Comparison of ENCODE assay signal across 16 cellular contexts in genomic region chr9:93057024-93057702, GRCh38. TPM values are rescaled to one million over a fixed set of nuclear protein-coding genes. Genes with fewer than 3 reads are reported as not detected.
DNase-seq lines count a peak whose midpoint lies in the region; ATAC-seq, FAIRE-seq and TF ChIP-seq lines count a peak whose summit lies in the region.
"Had no signal": no experiment of that assay in that cellular context is flagged by ENCODE, and none has a peak within 500 bp of the region (broad histone marks: within the 10 kb centered on the region; RNA-seq: fewer than 3 reads in every experiment).

No MANE protein-coding gene starts in this region.

- intact Hi-C loops in activated CD8-positive, alpha-beta T cell treated with anti-CD3 and anti-CD28 coated beads for 36 hours (cut with micrococcal nuclease) = loop anchor here (10.0 kb wide), 1 partner anchor 942 kb away; the partner anchor contains the start of gene SPTLC1
- intact Hi-C loops in ascending aorta (cut with DNase I) = loop anchor here (5.0 kb wide), 1 partner anchor 55 kb away; no protein-coding TSS in a partner anchor
- intact Hi-C loops in ovary (cut with DNase I) = loop anchor here in 2 of 4 donors (5.0 kb wide), 2 partner anchors 35 to 40 kb away; partner anchors contain the start of gene CARD19 (in 1 of the 2)

- H3K9me3 ChIP-seq in ascending aorta (no peaks in the 10 kb centered on the region), ovary (no peaks in the 10 kb centered on the region)

- H3K27ac ChIP-seq in GM23338 (ENCODE audit: low read depth) = no peak overlapping the region
- peak overlapping the region; percentile 90 to 92 for H3K27ac ChIP-seq in ascending aorta
- peak overlapping the region; percentile 6 to 87 for H3K27ac ChIP-seq in ovary
- H3K27ac ChIP-seq: brain microvascular endothelial cell had no signal

- TF ChIP-seq EP300 in ovary (IDR thresholded peaks at IDR 0.05) = no peak

- H3K4me1 ChIP-seq in GM23338 (ENCODE audit: insufficient read depth) (peaks cover 37% of the 10 kb centered on the region), ascending aorta (peaks cover 30 to 63% of the 10 kb centered on the region in 2 donors), ovary (ENCODE audit: insufficient read depth) (peaks cover 50% of the 10 kb centered on the region)

- H3K36me3 Mint-ChIP-seq in activated CD8-positive, alpha-beta T cell treated with anti-CD3 and anti-CD28 coated beads, Interleukin-2, amount 10 ng/mL, durations not matched to agents 7 days and 5 days (ENCODE audit: low read depth) = peaks cover 11% of the 10 kb centered on the region
- H3K36me3 Mint-ChIP-seq in activated CD8-positive, alpha-beta T cell treated with anti-CD3 and anti-CD28 coated beads for 36 hours (ENCODE audit: low read depth) = no peaks in the 10 kb centered on the region
- H3K36me3 Mint-ChIP-seq in GM23338 (ENCODE audit: low read depth) = no peaks in the 10 kb centered on the region

- CTCF ChIA-PET in activated CD8-positive, alpha-beta T cell treated with anti-CD3 and anti-CD28 coated beads, Interleukin-2, amount 10 ng/mL, durations not matched to agents 7 days and 5 days (lab: Charles Lee) = interaction anchor here (0.8 to 2.1 kb wide), 3 partner anchors 28 to 53 kb away, joined by 3 to 8 read pairs (median 8); no protein-coding TSS in a partner anchor
- CTCF ChIA-PET in activated CD8-positive, alpha-beta T cell treated with anti-CD3 and anti-CD28 coated beads for 36 hours (lab: Charles Lee) = interaction anchor here (0.8 to 1.1 kb wide), 3 partner anchors 9 to 54 kb away, joined by 3 read pairs; no protein-coding TSS in a partner anchor

- no peak for TF ChIP-seq POLR2A in ovary (IDR thresholded peaks at IDR 0.05)

- POLR2A ChIA-PET in activated CD8-positive, alpha-beta T cell treated with anti-CD3 and anti-CD28 coated beads, Interleukin-2, amount 10 ng/mL, durations not matched to agents 7 days and 5 days (lab: Charles Lee) = interaction anchor here (0.7 kb wide), 1 partner anchor 10 kb away, joined by 3 read pairs; no protein-coding TSS in a partner anchor
- POLR2A ChIA-PET in activated CD8-positive, alpha-beta T cell treated with anti-CD3 and anti-CD28 coated beads for 36 hours (lab: Charles Lee) = interaction anchor here (1.0 kb wide), 2 partner anchors 11 to 37 kb away, joined by 3 to 4 read pairs; no protein-coding TSS in a partner anchor

- TF ChIP-seq CTCF in activated CD8-positive, alpha-beta T cell treated with anti-CD3 and anti-CD28 coated beads for 36 hours (IDR thresholded peaks at IDR 0.05) = no peak
- TF ChIP-seq CTCF in GM23338 (conservative IDR thresholded peaks at IDR 0.05; ENCODE audit: low read depth in 2 of 2) = no peak
- TF ChIP-seq CTCF in ascending aorta (IDR thresholded peaks at IDR 0.05) = no peak
- no peak for TF ChIP-seq CTCF in ovary (IDR thresholded peaks at IDR 0.05)

- peak overlapping the region; percentile 82 for H3K27ac Mint-ChIP-seq in activated CD8-positive, alpha-beta T cell treated with anti-CD3 and anti-CD28 coated beads, Interleukin-2, amount 10 ng/mL, durations not matched to agents 7 days and 5 days
- no peak overlapping the region for H3K27ac Mint-ChIP-seq in activated CD8-positive, alpha-beta T cell treated with anti-CD3 and anti-CD28 coated beads for 36 hours
- no peak overlapping the region for H3K27ac Mint-ChIP-seq in GM23338

- FAIRE-seq in frontal cortex (lab: Jason Lieb, UNC) = no peak

- WGBS in ovary, 3 donors = 62 to 69% (median 68%) methylated on average over 9 of the region's 9 CpGs

- no peak for DNase-seq in activated CD8-positive, alpha-beta T cell treated with anti-CD3 and anti-CD28 coated beads, Interleukin-2, amount 10 ng/mL, durations not matched to agents 7 days and 5 days
- no peak for DNase-seq in activated CD8-positive, alpha-beta T cell treated with anti-CD3 and anti-CD28 coated beads for 36 hours
- DNase-seq in GM23338 (ENCODE audit: low spot score) (peak; percentile 41), ascending aorta (ENCODE audit: low spot score in 2 of 2) (peak in 1 of 2 donors; percentile 57), ovary (peak in 4 of 5 donors; percentile 52 to 62 (median 60)), frontal cortex (ENCODE audit: low spot score in 2 of 2) (no peak)
- no peak for DNase-seq in stimulated activated CD4-positive, alpha-beta T cell treated with anti-CD3 and anti-CD28 coated beads, Interleukin-2, amount 100 ng/mL, for 48 hours
- DNase-seq: activated gamma-delta T cell; brain microvascular endothelial cell; DMS79 treated with DMSO at 0.1 percent for 48 hours; hypothalamus; NCI-H187 treated with DMSO at 0.1 percent for 48 hours; NCI-H524 treated with DMSO at 0.1 percent for 48 hours; stimulated activated naive CD4-positive, alpha-beta T cell treated with Interleukin-2 at 50 U/mL for 16 hours had no signal

- 0 out of 2 replicates have a peak overlapping the region, but pooled peaks have one; percentile 32 for H3K4me2 ChIP-seq in GM23338

- ATAC-seq in activated CD8-positive, alpha-beta T cell treated with anti-CD3 and anti-CD28 coated beads, Interleukin-2, amount 10 ng/mL, durations not matched to agents 7 days and 5 days = no peak
- ATAC-seq in activated CD8-positive, alpha-beta T cell treated with anti-CD3 and anti-CD28 coated beads for 36 hours = no peak
- peak; percentile 33 for ATAC-seq in GM23338
- no peak for ATAC-seq in HG02642 (IDR thresholded peaks at IDR 0.05; ENCODE audit: poor library complexity, unreplicated experiment)

- H3K27me3 Mint-ChIP-seq in activated CD8-positive, alpha-beta T cell treated with anti-CD3 and anti-CD28 coated beads, Interleukin-2, amount 10 ng/mL, durations not matched to agents 7 days and 5 days (ENCODE audit: low read depth) = no peaks in the 10 kb centered on the region
- H3K27me3 Mint-ChIP-seq in activated CD8-positive, alpha-beta T cell treated with anti-CD3 and anti-CD28 coated beads for 36 hours = no peaks in the 10 kb centered on the region
- peaks cover 13% of the 10 kb centered on the region for H3K27me3 Mint-ChIP-seq in GM23338 (ENCODE audit: insufficient read depth, low read depth, poor library complexity)

- H3K4me3 ChIP-seq in GM23338 (no peak overlapping the region), ascending aorta (no peak overlapping the region), ovary (no peak overlapping the region)

- H3F3A ChIP-seq in GM23338 (replicated peaks; ENCODE audit: low read depth) = 0 out of 2 replicates have a peak, but pooled peaks cover 5% of the 10 kb centered on the region

- H3K27me3 ChIP-seq in GM23338 (ENCODE audit: insufficient read depth) (peaks cover 4% of the 10 kb centered on the region), ascending aorta (no peaks in the 10 kb centered on the region), ovary (no peaks in the 10 kb centered on the region)
- H3K27me3 ChIP-seq: brain microvascular endothelial cell had no signal

- H3K9me3 Mint-ChIP-seq in activated CD8-positive, alpha-beta T cell treated with anti-CD3 and anti-CD28 coated beads, Interleukin-2, amount 10 ng/mL, durations not matched to agents 7 days and 5 days (ENCODE audit: insufficient read depth) = no peaks in the 10 kb centered on the region
- H3K9me3 Mint-ChIP-seq in activated CD8-positive, alpha-beta T cell treated with anti-CD3 and anti-CD28 coated beads for 36 hours = no peaks in the 10 kb centered on the region
- no peaks in the 10 kb centered on the region for H3K9me3 Mint-ChIP-seq in GM23338

- no peaks in the 10 kb centered on the region for H3K36me3 ChIP-seq in GM23338 (ENCODE audit: insufficient read depth)
- H3K36me3 ChIP-seq in ascending aorta = no peaks in the 10 kb centered on the region
- H3K36me3 ChIP-seq in ovary = no peaks in the 10 kb centered on the region
- H3K36me3 ChIP-seq: brain microvascular endothelial cell had no signal

- no peak overlapping the region for H3K4me3 Mint-ChIP-seq in activated CD8-positive, alpha-beta T cell treated with anti-CD3 and anti-CD28 coated beads, Interleukin-2, amount 10 ng/mL, durations not matched to agents 7 days and 5 days
- H3K4me3 Mint-ChIP-seq in activated CD8-positive, alpha-beta T cell treated with anti-CD3 and anti-CD28 coated beads for 36 hours = no peak overlapping the region
- no peak overlapping the region for H3K4me3 Mint-ChIP-seq in GM23338

- H4K20me1 ChIP-seq in GM23338 (replicated peaks; ENCODE audit: insufficient read depth) = no peaks in the 10 kb centered on the region

- H3K79me2 ChIP-seq in GM23338 (replicated peaks; ENCODE audit: insufficient read depth) = no peaks in the 10 kb centered on the region

- no peak overlapping the region for H2AFZ ChIP-seq in GM23338

- peaks cover 61% of the 10 kb centered on the region for H3K4me1 Mint-ChIP-seq in activated CD8-positive, alpha-beta T cell treated with anti-CD3 and anti-CD28 coated beads, Interleukin-2, amount 10 ng/mL, durations not matched to agents 7 days and 5 days (ENCODE audit: low read depth)
- H3K4me1 Mint-ChIP-seq in activated CD8-positive, alpha-beta T cell treated with anti-CD3 and anti-CD28 coated beads for 36 hours (ENCODE audit: low read depth) = peaks cover 46% of the 10 kb centered on the region
- peaks cover 38% of the 10 kb centered on the region for H3K4me1 Mint-ChIP-seq in GM23338

- no peaks in the 10 kb centered on the region for H3K9me2 ChIP-seq in GM23338 (ENCODE audit: insufficient read depth)

RNA-seq across cellular contexts. Expression of gene SUSD3, which starts 1.3 kb away (rescaled TPM):
- 10 to 100 TPM; 57.9 to 59.6 TPM for total RNA-seq in activated CD8-positive, alpha-beta T cell treated with anti-CD3 and anti-CD28 coated beads, Interleukin-2, amount 10 ng/mL, durations not matched to agents 7 days and 5 days
- 10 to 100 TPM; 34.6 to 36.7 TPM for total RNA-seq in activated CD8-positive, alpha-beta T cell treated with anti-CD3 and anti-CD28 coated beads for 36 hours
- 13.5 and 20.1 TPM in 2 replicates for total RNA-seq in GM23338 (2014; rRNA removed; shearing (Covaris generic))
- polyA plus RNA-seq in GM23338 (2016; fragmentation: Nextera tagmentation; extraction: Ambion mirVana) = 6.9 and 8.3 TPM in 2 replicates
- not detected for total RNA-seq in ascending aorta
- 10 to 100 TPM; 30.5 to 66.1 (median 42.4) TPM for total RNA-seq in ovary
- polyA plus RNA-seq in ovary = 10 to 100 TPM in 1 of 2 donors, 1 to 10 TPM in 1; 9.6 to 42.5 TPM
- 0.41 TPM for total RNA-seq in frontal cortex
- polyA plus RNA-seq: neural cell had no signal

RNA-seq across cellular contexts. Expression of gene CARD19, which starts 38.9 kb away (rescaled TPM):
- total RNA-seq in activated CD8-positive, alpha-beta T cell treated with anti-CD3 and anti-CD28 coated beads, Interleukin-2, amount 10 ng/mL, durations not matched to agents 7 days and 5 days = 10 to 100 TPM; 51.7 to 55.4 TPM
- 10 to 100 TPM; 42.9 to 43.4 TPM for total RNA-seq in activated CD8-positive, alpha-beta T cell treated with anti-CD3 and anti-CD28 coated beads for 36 hours
- 24.7 and 36.8 TPM in 2 replicates for total RNA-seq in GM23338 (2014; rRNA removed; shearing (Covaris generic))
- 48.3 and 48.9 TPM in 2 replicates for polyA plus RNA-seq in GM23338 (2016; fragmentation: Nextera tagmentation; extraction: Ambion mirVana)
- total RNA-seq in ascending aorta = 212 TPM
- total RNA-seq in ovary = 10 to 100 TPM; 34.0 to 50.0 (median 44.7) TPM
- 10 to 100 TPM in 1 of 2 donors, 1 to 10 TPM in 1; 5.0 to 67.6 TPM for polyA plus RNA-seq in ovary
- 14.3 TPM for total RNA-seq in frontal cortex

Comparison
In these comparisons a context has a peak if more than half of its experiments do, and no peak if none do; other contexts are left out.
1. DNase-seq: peak in GM23338 (single experiment) and ovary (4 of 5); none in activated CD8-positive, alpha-beta T cell treated with anti-CD3 and anti-CD28 coated beads, Interleukin-2, amount 10 ng/mL, durations not matched to agents 7 days and 5 days (single experiment), activated CD8-positive, alpha-beta T cell treated with anti-CD3 and anti-CD28 coated beads for 36 hours (single experiment), frontal cortex (0 of 2) and stimulated activated CD4-positive, alpha-beta T cell treated with anti-CD3 and anti-CD28 coated beads, Interleukin-2, amount 100 ng/mL, for 48 hours (0 of 2).
2. RNA of gene SUSD3, which starts 1.3 kb away (total RNA-seq): 57.9 to 59.6 TPM in activated CD8-positive, alpha-beta T cell treated with anti-CD3 and anti-CD28 coated beads, Interleukin-2, amount 10 ng/mL, durations not matched to agents 7 days and 5 days, 30.5 to 66.1 TPM in ovary, 34.6 to 36.7 TPM in activated CD8-positive, alpha-beta T cell treated with anti-CD3 and anti-CD28 coated beads for 36 hours and 13.5 to 20.1 TPM in GM23338; 0.41 TPM in frontal cortex (single experiment) and not detected in ascending aorta (single experiment); every median in the first group is over 10 times any median in the second.